ENCODE assay signal across 8 cellular contexts in genomic region chr6:31558631-31559500, GRCh38.
DNase-seq lines count a peak whose midpoint lies in the region; ATAC-seq lines count a peak whose summit lies in the region.

No MANE protein-coding gene starts in this region.

- H3K4me3 Mint-ChIP-seq in effector memory CD8-positive, alpha-beta T cell: peak overlapping the region; percentile 86 to 95

- H3K27me3 Mint-ChIP-seq in effector memory CD8-positive, alpha-beta T cell: no peaks in the 10 kb centered on the region

- ATAC-seq in HG02981 (IDR thresholded peaks at IDR 0.05; ENCODE audit: unreplicated experiment) (peak; percentile 30), HG03439 (IDR thresholded peaks at IDR 0.05; ENCODE audit: unreplicated experiment) (no peak), GM18517 (IDR thresholded peaks at IDR 0.05; ENCODE audit: unreplicated experiment) (no peak)
- peak; percentile 69 to 72 for ATAC-seq in activated CD4-positive, CD25-positive, alpha-beta regulatory T cell treated with anti-CD3 and anti-CD28 coated beads, Interleukin-2, amount 50 U/mL, for 24 hours
- peak; percentile 78 for ATAC-seq in effector memory CD8-positive, alpha-beta T cell (replicated peaks)

- H3K36me3 Mint-ChIP-seq in effector memory CD8-positive, alpha-beta T cell (ENCODE audit: insufficient read depth): peaks cover 42% of the 10 kb centered on the region

- H3K9me3 Mint-ChIP-seq in effector memory CD8-positive, alpha-beta T cell: no peaks in the 10 kb centered on the region

- peak; percentile 57 to 70 (median 62) for DNase-seq in effector memory CD8-positive, alpha-beta T cell
- DNase-seq in nucleus accumbens (lab: John Stamatoyannopoulos, UW) (peak in 33 of 56 donors; percentile 9 to 71 (median 45)), OCI-M2 (lab: John Stamatoyannopoulos, UW; ENCODE audit: unreplicated experiment) (no peak), NCI-H1092 treated with DMSO at 0.1 percent for 48 hours (lab: John Stamatoyannopoulos, UW) (no peak)

- peaks cover 48 to 59% of the 10 kb centered on the region in 2 donors for H3K4me1 Mint-ChIP-seq in effector memory CD8-positive, alpha-beta T cell (ENCODE audit: low read depth in 2 of 2)

- peak overlapping the region; percentile 95 to 98 for H3K27ac Mint-ChIP-seq in effector memory CD8-positive, alpha-beta T cell

Comparison
In these comparisons a context has a peak if more than half of its experiments do, and no peak if none do; other contexts are left out.
1. ATAC-seq: peak in HG02981 (single experiment), activated CD4-positive, CD25-positive, alpha-beta regulatory T cell treated with anti-CD3 and anti-CD28 coated beads, Interleukin-2, amount 50 U/mL, for 24 hours (2 of 2) and effector memory CD8-positive, alpha-beta T cell (single experiment); none in HG03439 (single experiment) and GM18517 (single experiment).
2. DNase-seq: peak in effector memory CD8-positive, alpha-beta T cell (3 of 3) and nucleus accumbens (33 of 56); none in OCI-M2 (single experiment) and NCI-H1092 treated with DMSO at 0.1 percent for 48 hours (single experiment).